Comparison of ENCODE assay signal across 10 cellular contexts in genomic region chr13:40101708-40102359, GRCh38.
DNase-seq lines count a peak whose midpoint lies in the region; ATAC-seq and TF ChIP-seq lines count a peak whose summit lies in the region.
"Had no signal": no experiment of that assay in that cellular context is flagged by ENCODE, and none has a peak within 500 bp of the region (broad histone marks: within the 10 kb centered on the region; RNA-seq: fewer than 3 reads in every experiment).

No MANE protein-coding gene starts in this region.

- no peaks in the 10 kb centered on the region for H3F3A ChIP-seq in OCI-LY1 (ENCODE audit: insufficient read depth, low read length)

- peak overlapping the region; percentile 37 for H3K27ac ChIP-seq in OCI-LY1 (ENCODE audit: low read depth, low read length, poor library complexity, severe bottlenecking)
- H3K27ac ChIP-seq: gastroesophageal sphincter had no signal

- H3K9ac ChIP-seq in OCI-LY1 (ENCODE audit: low read length), result no peak overlapping the region

- H3K4me3 ChIP-seq in OCI-LY1 (ENCODE audit: low read depth, low read length, poor library complexity, severe bottlenecking) (no peak overlapping the region), mucosa of descending colon (no peak overlapping the region)
- H3K4me3 ChIP-seq: gastroesophageal sphincter had no signal

- no peaks in the 10 kb centered on the region for H4K20me1 ChIP-seq in OCI-LY1 (ENCODE audit: insufficient read depth, low read length)

- DNase-seq in mucosa of descending colon (no peak), DMS 273 (lab: John Stamatoyannopoulos, UW; ENCODE audit: unreplicated experiment) (no peak), NCI-H1694 (lab: John Stamatoyannopoulos, UW) (no peak), SKM-1 (lab: John Stamatoyannopoulos, UW; ENCODE audit: unreplicated experiment) (no peak), dedifferentiated amniotic fluid mesenchymal stem cell (ENCODE audit: extremely low spot score) (no peak)
- DNase-seq: NCI-H1417 treated with DMSO at 0.1 percent for 48 hours had no signal

- intact Hi-C loops in mucosa of descending colon (cut with DNase I, micrococcal nuclease), result no loop called here

- H3K4me2 ChIP-seq in OCI-LY1 (ENCODE audit: low read length), result peak overlapping the region; percentile 10; the same call in 1 of the 2 replicates

- H3K4me1 ChIP-seq in OCI-LY1 (ENCODE audit: insufficient read depth, low read length, severe bottlenecking), result peaks cover 25% of the 10 kb centered on the region
- peaks cover 3% of the 10 kb centered on the region for H3K4me1 ChIP-seq in mucosa of descending colon (ENCODE audit: low read depth)
- H3K4me1 ChIP-seq: gastroesophageal sphincter had no signal

- H3K36me3 ChIP-seq in OCI-LY1 (ENCODE audit: insufficient read depth, low read length), result peaks cover 13% of the 10 kb centered on the region
- H3K36me3 ChIP-seq in mucosa of descending colon (ENCODE audit: low read depth), result no peaks in the 10 kb centered on the region
- H3K36me3 ChIP-seq: gastroesophageal sphincter had no signal

- H3K27me3 ChIP-seq in OCI-LY1 (ENCODE audit: insufficient read depth, low read length), result no peaks in the 10 kb centered on the region
- H3K27me3 ChIP-seq: gastroesophageal sphincter had no signal

- H3K9me2 ChIP-seq in OCI-LY1 (ENCODE audit: low read depth, low read length), result no peaks in the 10 kb centered on the region

- H3K79me2 ChIP-seq in OCI-LY1 (ENCODE audit: insufficient read depth, low read length), result no peaks in the 10 kb centered on the region

- no peaks in the 10 kb centered on the region for H3K9me3 ChIP-seq in OCI-LY1 (ENCODE audit: low read length)
- no peaks in the 10 kb centered on the region for H3K9me3 ChIP-seq in mucosa of descending colon

- no peak overlapping the region for H2AFZ ChIP-seq in OCI-LY1 (ENCODE audit: low read length)

- ATAC-seq in GM18519 (IDR thresholded peaks at IDR 0.05; ENCODE audit: low FRiP score, unreplicated experiment) (peak; percentile 74), GM21723 (IDR thresholded peaks at IDR 0.05; ENCODE audit: unreplicated experiment) (peak; percentile 84), mucosa of descending colon (peak; percentile 67)
- ATAC-seq: gastroesophageal sphincter had no signal

- no peak for TF ChIP-seq CTCF in OCI-LY1 (IDR thresholded peaks at IDR 0.05; ENCODE audit: low read length)
- no peak for TF ChIP-seq CTCF in mucosa of descending colon (IDR thresholded peaks at IDR 0.05)
